Comparison of ENCODE assay signal across 1 cellular context in the genomic region with DNA sequence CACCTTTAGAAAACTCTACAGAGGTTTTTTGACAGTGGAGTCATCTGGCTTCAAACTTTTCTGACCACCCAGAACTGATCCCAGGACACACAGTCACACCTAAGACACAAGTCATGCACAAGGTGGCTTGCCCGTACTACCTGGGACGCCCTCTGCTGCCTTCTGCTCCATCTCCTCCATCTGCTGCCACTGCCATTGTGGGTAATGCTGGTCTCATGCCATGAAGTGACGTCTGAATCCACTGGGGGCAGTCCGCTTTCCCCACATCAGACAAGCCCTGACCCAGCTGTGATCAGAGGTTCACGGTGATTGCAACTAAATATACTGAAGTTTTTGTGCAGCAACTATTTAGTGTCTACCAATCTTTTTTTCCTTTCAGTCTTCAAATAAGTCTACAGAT.
TF ChIP-seq lines count a peak whose summit lies in the region.

No MANE protein-coding gene starts in this region.

TF ChIP-seq in HCT116, 20 proteins besides CTCF, POLR2A, EP300 and RAD21 (continued from another document):
- TF ChIP-seq, protein P1, sequence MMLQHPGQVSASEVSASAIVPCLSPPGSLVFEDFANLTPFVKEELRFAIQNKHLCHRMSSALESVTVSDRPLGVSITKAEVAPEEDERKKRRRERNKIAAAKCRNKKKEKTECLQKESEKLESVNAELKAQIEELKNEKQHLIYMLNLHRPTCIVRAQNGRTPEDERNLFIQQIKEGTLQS (IDR thresholded peaks at IDR 0.05): no peak
- TF ChIP-seq EGR1 (IDR thresholded peaks at IDR 0.05; ENCODE audit: low read depth) (no peak), POLR2AphosphoS5 (IDR thresholded peaks at IDR 0.05; ENCODE audit: low read depth, low read length) (no peak), TCF7L2 (IDR thresholded peaks at IDR 0.05; ENCODE audit: borderline replicate concordance, extremely low read depth, insufficient read depth, insufficient read length) (no peak), ZNF274 (IDR thresholded peaks at IDR 0.05; ENCODE audit: low read depth, low read length) (no peak), CEBPB (IDR thresholded peaks at IDR 0.05; ENCODE audit: low read depth) (no peak), SRF (IDR thresholded peaks at IDR 0.05; ENCODE audit: low read depth) (no peak), SP1 (IDR thresholded peaks at IDR 0.05; ENCODE audit: low read depth) (no peak)
- TF ChIP-seq, protein P2, sequence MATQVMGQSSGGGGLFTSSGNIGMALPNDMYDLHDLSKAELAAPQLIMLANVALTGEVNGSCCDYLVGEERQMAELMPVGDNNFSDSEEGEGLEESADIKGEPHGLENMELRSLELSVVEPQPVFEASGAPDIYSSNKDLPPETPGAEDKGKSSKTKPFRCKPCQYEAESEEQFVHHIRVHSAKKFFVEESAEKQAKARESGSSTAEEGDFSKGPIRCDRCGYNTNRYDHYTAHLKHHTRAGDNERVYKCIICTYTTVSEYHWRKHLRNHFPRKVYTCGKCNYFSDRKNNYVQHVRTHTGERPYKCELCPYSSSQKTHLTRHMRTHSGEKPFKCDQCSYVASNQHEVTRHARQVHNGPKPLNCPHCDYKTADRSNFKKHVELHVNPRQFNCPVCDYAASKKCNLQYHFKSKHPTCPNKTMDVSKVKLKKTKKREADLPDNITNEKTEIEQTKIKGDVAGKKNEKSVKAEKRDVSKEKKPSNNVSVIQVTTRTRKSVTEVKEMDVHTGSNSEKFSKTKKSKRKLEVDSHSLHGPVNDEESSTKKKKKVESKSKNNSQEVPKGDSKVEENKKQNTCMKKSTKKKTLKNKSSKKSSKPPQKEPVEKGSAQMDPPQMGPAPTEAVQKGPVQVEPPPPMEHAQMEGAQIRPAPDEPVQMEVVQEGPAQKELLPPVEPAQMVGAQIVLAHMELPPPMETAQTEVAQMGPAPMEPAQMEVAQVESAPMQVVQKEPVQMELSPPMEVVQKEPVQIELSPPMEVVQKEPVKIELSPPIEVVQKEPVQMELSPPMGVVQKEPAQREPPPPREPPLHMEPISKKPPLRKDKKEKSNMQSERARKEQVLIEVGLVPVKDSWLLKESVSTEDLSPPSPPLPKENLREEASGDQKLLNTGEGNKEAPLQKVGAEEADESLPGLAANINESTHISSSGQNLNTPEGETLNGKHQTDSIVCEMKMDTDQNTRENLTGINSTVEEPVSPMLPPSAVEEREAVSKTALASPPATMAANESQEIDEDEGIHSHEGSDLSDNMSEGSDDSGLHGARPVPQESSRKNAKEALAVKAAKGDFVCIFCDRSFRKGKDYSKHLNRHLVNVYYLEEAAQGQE (IDR thresholded peaks at IDR 0.05; ENCODE audit: low read depth): no peak
